In genomic region chr11:2700415-2701211, GRCh38 we compare ENCODE assay signal across 8 cellular contexts. TPM values are rescaled to one million over a fixed set of nuclear protein-coding genes. Genes with fewer than 3 reads are reported as not detected.
DNase-seq lines count a peak whose midpoint lies in the region; ATAC-seq and TF ChIP-seq lines count a peak whose summit lies in the region.

No MANE protein-coding gene starts in this region.

- peak overlapping the region; percentile 80 for H3K4me3 Mint-ChIP-seq in CD8-positive, alpha-beta T cell
- peak overlapping the region; percentile 68 for H3K4me3 Mint-ChIP-seq in nephron progenitor cell

- intact Hi-C loops in CD8-positive, alpha-beta T cell (cut with DNase I, micrococcal nuclease) = loop anchor here (1.0 to 5.0 kb wide), 4 partner anchors 184 to 202 kb away; partner anchors contain the start of gene CDKN1C (in 1 of the 2)
- intact Hi-C loops in vagina (cut with DNase I) = loop anchor here (5.0 kb wide), 1 partner anchor 187 kb away; the partner anchor contains the start of gene CDKN1C

- no peaks in the 10 kb centered on the region for H3K36me3 ChIP-seq in CD8-positive, alpha-beta T cell (ENCODE audit: insufficient read depth, low read length)
- no peaks in the 10 kb centered on the region for H3K36me3 ChIP-seq in vagina

- peak overlapping the region; percentile 61 for H3K4me3 ChIP-seq in CD8-positive, alpha-beta T cell (ENCODE audit: low read depth, low read length)
- peak overlapping the region; percentile 61 to 84 for H3K4me3 ChIP-seq in foreskin fibroblast (ENCODE audit: low read depth in 1 of 2, low read length in 2 of 2)
- H3K4me3 ChIP-seq in vagina = peak overlapping the region; percentile 53 to 71

- POLR2A ChIA-PET in CD8-positive, alpha-beta T cell (lab: Charles Lee) = no interaction called here

- DNase-seq in CD8-positive, alpha-beta T cell = peak in 2 of 7 experiments; percentile 15 to 21
- peak; percentile 20 for DNase-seq in LHCN-M2 (ENCODE audit: low read depth)
- DNase-seq in activated CD8-positive, alpha-beta memory T cell treated with anti-CD3 and anti-CD28 coated beads, Interleukin-2, amount 50 U/mL, for 4 hours = peak; percentile 28
- DNase-seq in foreskin fibroblast = peak; percentile 30 to 71
- DNase-seq in nephron progenitor cell = peak; percentile 77
- DNase-seq in vagina (ENCODE audit: extremely low spot score in 2 of 2) = no peak

- H3K27me3 Mint-ChIP-seq in CD8-positive, alpha-beta T cell (ENCODE audit: low read depth) = no peaks in the 10 kb centered on the region
- H3K27me3 Mint-ChIP-seq in nephron progenitor cell (ENCODE audit: low read depth, poor library complexity) = peaks cover 2% of the 10 kb centered on the region

- peaks cover 6% of the 10 kb centered on the region for H3K36me3 Mint-ChIP-seq in CD8-positive, alpha-beta T cell
- peaks cover 15% of the 10 kb centered on the region for H3K36me3 Mint-ChIP-seq in nephron progenitor cell (ENCODE audit: low read depth)

- H3K4me1 Mint-ChIP-seq in CD8-positive, alpha-beta T cell (ENCODE audit: low read depth) = peaks cover 9% of the 10 kb centered on the region
- H3K4me1 Mint-ChIP-seq in nephron progenitor cell = peaks cover 76% of the 10 kb centered on the region

- TF ChIP-seq POLR2A in vagina (IDR thresholded peaks at IDR 0.05) = peak in 1 of 2 donors; percentile 7

- H3K27ac ChIP-seq in CD8-positive, alpha-beta T cell (ENCODE audit: low read depth, low read length) = peak overlapping the region; percentile 40
- peak overlapping the region; percentile 88 for H3K27ac ChIP-seq in vagina

- CTCF ChIA-PET in CD8-positive, alpha-beta T cell (lab: Charles Lee) = no interaction called here

- no peaks in the 10 kb centered on the region for H3K9me3 ChIP-seq in CD8-positive, alpha-beta T cell (ENCODE audit: low read length)
- H3K9me3 ChIP-seq in vagina = no peaks in the 10 kb centered on the region

- H3K9me3 Mint-ChIP-seq in CD8-positive, alpha-beta T cell = no peaks in the 10 kb centered on the region
- peaks cover 14% of the 10 kb centered on the region for H3K9me3 Mint-ChIP-seq in nephron progenitor cell

- no peaks in the 10 kb centered on the region for H3K27me3 ChIP-seq in CD8-positive, alpha-beta T cell (ENCODE audit: insufficient read depth, low read length)
- H3K27me3 ChIP-seq in vagina = no peaks in the 10 kb centered on the region

- TF ChIP-seq CTCF in CD8-positive, alpha-beta T cell (IDR thresholded peaks at IDR 0.05) = no peak
- TF ChIP-seq CTCF in foreskin fibroblast (IDR thresholded peaks at IDR 0.05; ENCODE audit: low read depth, low read length) (no peak), nephron progenitor cell (IDR thresholded peaks at IDR 0.05) (no peak), vagina (IDR thresholded peaks at IDR 0.05) (no peak)

- no peak for ATAC-seq in CD8-positive, alpha-beta T cell
- ATAC-seq in GM19395 (IDR thresholded peaks at IDR 0.05; ENCODE audit: unreplicated experiment) (peak; percentile 50), HG03520 (IDR thresholded peaks at IDR 0.05; ENCODE audit: unreplicated experiment) (no peak)

- peaks cover 5% of the 10 kb centered on the region for H3K4me1 ChIP-seq in CD8-positive, alpha-beta T cell (ENCODE audit: insufficient read depth, low read length)
- H3K4me1 ChIP-seq in vagina = peaks cover 6% of the 10 kb centered on the region

- H3K27ac Mint-ChIP-seq in CD8-positive, alpha-beta T cell = no peak overlapping the region
- peak overlapping the region; percentile 95 for H3K27ac Mint-ChIP-seq in nephron progenitor cell

RNA-seq across cellular contexts. Expression of gene KCNQ1OT1, which starts 0.8 kb away (rescaled TPM):
- under 1 TPM; 0.42 to 0.52 TPM for total RNA-seq in CD8-positive, alpha-beta T cell
- 0.57 and 0.64 TPM in 2 replicates for total RNA-seq in LHCN-M2 (2014; rRNA removed)
- polyA plus RNA-seq in LHCN-M2 (2012) = 0.11 TPM
- 3.4 TPM for total RNA-seq in vagina

Comparison
In these comparisons a context has a peak if more than half of its experiments do, and no peak if none do; other contexts are left out.
1. DNase-seq: peak in LHCN-M2 (single experiment), activated CD8-positive, alpha-beta memory T cell treated with anti-CD3 and anti-CD28 coated beads, Interleukin-2, amount 50 U/mL, for 4 hours (single experiment), foreskin fibroblast (2 of 2) and nephron progenitor cell (single experiment); none in vagina (0 of 2).
2. Peak in every context shown above with its lines, with median percentiles within 50 percentile points of each other: H3K4me3 ChIP-seq.